In the genomic region with DNA sequence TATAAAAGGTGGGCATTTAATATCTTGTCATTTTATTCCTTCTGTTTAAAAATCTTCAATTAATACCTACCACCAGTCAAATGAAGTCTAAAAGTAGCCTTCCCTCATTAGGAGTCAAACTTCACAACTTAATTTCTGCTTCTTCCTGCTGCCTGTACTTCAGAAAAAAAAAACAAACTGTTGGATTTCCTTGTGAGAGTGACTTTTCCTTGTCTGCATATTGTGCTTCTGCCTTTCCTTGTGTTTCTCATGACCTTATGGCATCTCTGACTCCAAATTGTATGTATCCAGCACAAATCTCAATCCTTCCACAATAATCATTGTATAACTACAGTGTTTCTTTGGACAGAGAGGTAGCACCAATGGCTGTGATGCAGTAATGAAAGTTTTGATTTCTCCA, we compare ENCODE assay signal across 18 cellular contexts.
"Had no signal": no experiment of that assay in that cellular context is flagged by ENCODE, and none has a peak within 500 bp of the region (broad histone marks: within the 10 kb centered on the region; RNA-seq: fewer than 3 reads in every experiment).

No MANE protein-coding gene starts in this region.

- H3K9me3 Mint-ChIP-seq: activated CD4-positive, alpha-beta memory T cell treated with anti-CD3 and anti-CD28 coated beads, Interleukin-2, amount 10 ng/mL, durations not matched to agents 7 days and 5 days; immature natural killer cell; nephron progenitor cell had no signal

- H3K27ac Mint-ChIP-seq: activated CD4-positive, alpha-beta memory T cell treated with anti-CD3 and anti-CD28 coated beads, Interleukin-2, amount 10 ng/mL, durations not matched to agents 7 days and 5 days; activated CD4-positive, alpha-beta T cell treated with anti-CD3 and anti-CD28 coated beads for 36 hours; activated T-cell treated with anti-CD3 and anti-CD28 coated beads, Interleukin-2, amount 50 U/mL, for 72 hours; immature natural killer cell; nephron progenitor cell had no signal

- H3K4me3 Mint-ChIP-seq: activated CD4-positive, alpha-beta memory T cell treated with anti-CD3 and anti-CD28 coated beads, Interleukin-2, amount 10 ng/mL, durations not matched to agents 7 days and 5 days; activated CD4-positive, alpha-beta T cell treated with anti-CD3 and anti-CD28 coated beads for 36 hours; activated T-cell treated with anti-CD3 and anti-CD28 coated beads, Interleukin-2, amount 50 U/mL, for 72 hours; immature natural killer cell; nephron progenitor cell had no signal

- DNase-seq: activated CD4-positive, alpha-beta memory T cell treated with anti-CD3 and anti-CD28 coated beads, Interleukin-2, amount 10 ng/mL, durations not matched to agents 7 days and 5 days; activated CD4-positive, alpha-beta T cell treated with anti-CD3 and anti-CD28 coated beads for 36 hours; activated gamma-delta T cell treated with Interleukin-2 at 50 U/mL for 16 hours; activated T-cell treated with anti-CD3 and anti-CD28 coated beads, Interleukin-2, amount 50 U/mL, for 72 hours; cortex of kidney; effector memory CD4-positive, alpha-beta T cell; immature natural killer cell; left cardiac atrium; nephron progenitor cell; ovary; SJCRH30; stimulated activated CD4-positive, alpha-beta T cell treated with anti-CD3 and anti-CD28 coated beads, Interleukin-15, amount 100 ng/mL, for 24 hours; stimulated activated CD4-positive, alpha-beta T cell treated with anti-CD3 and anti-CD28 coated beads, Interleukin-4, amount 100 ng/mL, for 4 hours; stomach; T-helper 9 cell; tibial artery had no signal

- ATAC-seq: activated CD4-positive, alpha-beta T cell treated with anti-CD3 and anti-CD28 coated beads for 36 hours; activated T-cell treated with anti-CD3 and anti-CD28 coated beads, Interleukin-2, amount 50 U/mL, for 72 hours; left cardiac atrium had no signal

- H3K4me3 ChIP-seq: ascending aorta, ovary, SJCRH30, stomach, tibial artery had no signal

- H3K27me3 Mint-ChIP-seq: activated CD4-positive, alpha-beta memory T cell treated with anti-CD3 and anti-CD28 coated beads, Interleukin-2, amount 10 ng/mL, durations not matched to agents 7 days and 5 days; activated CD4-positive, alpha-beta T cell treated with anti-CD3 and anti-CD28 coated beads for 36 hours had no signal

- H3K9me3 ChIP-seq: ascending aorta, ovary, SJCRH30, stomach, tibial artery had no signal

- H3K27ac ChIP-seq: ascending aorta, SJCRH30, stomach, tibial artery, VCaP had no signal

- H3K27me3 ChIP-seq: ascending aorta, ovary, SJCRH30, stomach, tibial artery had no signal

- H3K36me3 ChIP-seq: ovary had no signal
